ENCODE assay signal across 27 cellular contexts in the genomic region with DNA sequence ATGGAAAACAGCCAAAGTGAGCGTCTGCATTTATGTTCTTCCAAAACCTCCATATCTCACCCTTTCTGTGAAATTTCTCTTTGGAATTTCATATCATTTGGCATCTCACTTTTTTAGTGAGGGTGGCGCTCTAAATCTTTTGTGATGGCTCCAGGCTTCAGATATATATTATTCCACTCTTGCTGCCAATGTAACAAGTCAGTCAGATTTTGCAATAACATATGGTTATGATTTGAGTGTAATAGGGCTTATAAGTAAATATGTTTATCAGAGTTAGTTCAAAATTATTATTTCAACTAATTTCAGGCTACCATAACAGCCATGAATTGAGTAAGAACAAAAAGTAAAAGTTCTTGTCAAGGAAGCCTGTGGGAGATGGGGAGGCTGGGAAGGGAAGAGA.
"Had no signal": no experiment of that assay in that cellular context is flagged by ENCODE, and none has a peak within 500 bp of the region (broad histone marks: within the 10 kb centered on the region; RNA-seq: fewer than 3 reads in every experiment).

No MANE protein-coding gene starts in this region.

- H3K4me1 ChIP-seq: esophagus squamous epithelium, sigmoid colon, testis, uterus had no signal

- DNase-seq: activated B cell treated with CpG ODN at 0.5 μM for 24 hours; activated CD4-positive, alpha-beta T cell treated with anti-CD3 and anti-CD28 coated beads for 36 hours; activated CD4-positive, alpha-beta T cell treated with anti-CD3 and anti-CD28 coated beads, Interleukin-2, amount 50 U/mL, for 48 hours; activated CD8-positive, alpha-beta memory T cell treated with anti-CD3 and anti-CD28 coated beads, Interleukin-2, amount 50 U/mL, for 48 hours; activated naive CD4-positive, alpha-beta T cell treated with Interleukin-2 at 50 U/mL for 16 hours; activated naive CD8-positive, alpha-beta T cell treated with anti-CD3 and anti-CD28 coated beads for 36 hours; activated T-cell treated with anti-CD3 and anti-CD28 coated beads, Interleukin-2, amount 50 U/mL, for 4 hours; amniotic stem cell; cortex of kidney; endodermal cell; esophagus squamous epithelium; glutamatergic neuron; hippocampal formation; islet precursor cell; left colon; mesendoderm; naive B cell; nucleus accumbens; posterior cingulate gyrus; sigmoid colon; stimulated activated CD4-positive, alpha-beta T cell treated with anti-CD3 and anti-CD28 coated beads, Interleukin-4, amount 100 ng/mL, for 1 hour; stimulated activated naive CD4-positive, alpha-beta T cell; T-helper 17 cell; testis; trophoblast cell; uterus had no signal

- ATAC-seq: activated CD4-positive, alpha-beta T cell treated with anti-CD3 and anti-CD28 coated beads for 36 hours; activated T-cell treated with anti-CD3 and anti-CD28 coated beads, Interleukin-2, amount 50 U/mL, for 4 hours; left colon; T-helper 17 cell had no signal

- H3K9me3 ChIP-seq: esophagus squamous epithelium, sigmoid colon, testis, uterus had no signal

- H3K36me3 ChIP-seq: cardiac muscle cell, esophagus squamous epithelium, sigmoid colon, uterus had no signal

- H3K4me3 ChIP-seq: cardiac muscle cell, esophagus squamous epithelium, sigmoid colon, testis, uterus had no signal

- H3K27me3 ChIP-seq: cardiac muscle cell, esophagus squamous epithelium, sigmoid colon, testis, uterus had no signal

- H3K27ac ChIP-seq: cardiac muscle cell, esophagus squamous epithelium, sigmoid colon, testis, uterus had no signal
